Comparison of ENCODE assay signal across 17 cellular contexts in the genomic region with DNA sequence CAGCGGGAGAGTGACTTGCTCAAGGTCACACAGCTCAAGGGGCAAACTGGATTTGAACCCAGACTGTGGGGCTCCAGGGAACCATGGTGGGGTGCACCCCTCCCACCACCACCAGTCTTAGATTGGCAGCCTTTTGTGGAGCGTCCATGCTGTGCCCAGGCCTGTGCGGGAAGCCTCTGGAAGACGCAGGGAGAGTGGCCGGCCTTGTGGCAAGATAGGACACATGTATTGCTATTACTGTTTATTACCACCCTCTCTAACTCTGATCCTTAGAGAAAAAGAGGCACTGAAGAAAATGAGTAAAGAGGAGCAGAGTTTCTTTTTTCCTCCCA.
"Had no signal": no experiment of that assay in that cellular context is flagged by ENCODE, and none has a peak within 500 bp of the region (broad histone marks: within the 10 kb centered on the region; RNA-seq: fewer than 3 reads in every experiment).

No MANE protein-coding gene starts in this region.

- H3K36me3 Mint-ChIP-seq: natural killer cell treated with Interleukin-12 subunit alpha and Interleukin-12 subunit beta and Interleukin-15 and Interleukin-18, amount 100 ng/mL, for 72 hours; type B pancreatic cell had no signal

- H3K9me3 Mint-ChIP-seq: activated CD8-positive, alpha-beta T cell treated with anti-CD3 and anti-CD28 coated beads for 36 hours; activated T-helper 2 cell treated with anti-CD3 and anti-CD28 coated beads, Interferon-gamma antibody, Interleukin-2, Interleukin-4, amounts not matched to agents 10 μg/mL and 5 μg/mL and 100 μg/mL, durations not matched to agents 14 hours and 24 hours and 36 hours; natural killer cell treated with Interleukin-12 subunit alpha and Interleukin-12 subunit beta and Interleukin-15 and Interleukin-18, amount 100 ng/mL, for 72 hours; stimulated activated naive CD8-positive, alpha-beta T cell treated with anti-CD3 and anti-CD28 coated beads, Interleukin-15, Interleukin-2, amounts not matched to agents 100 ng/mL and 50 ng/mL, for 24 hours; type B pancreatic cell had no signal

- H3K36me3 ChIP-seq: colonic mucosa, lower lobe of right lung, suprapubic skin had no signal

- H3K27me3 ChIP-seq: body of pancreas, colonic mucosa, suprapubic skin had no signal

- H3K27ac ChIP-seq: body of pancreas, colonic mucosa, lower lobe of right lung, suprapubic skin had no signal

- H3K9me3 ChIP-seq: body of pancreas, colonic mucosa, lower lobe of right lung, suprapubic skin had no signal

- H3K4me1 ChIP-seq: body of pancreas, colonic mucosa had no signal

- H3K27ac Mint-ChIP-seq: activated CD4-positive, alpha-beta T cell treated with anti-CD3 and anti-CD28 coated beads, Interleukin-2, amount 10 ng/mL, durations not matched to agents 24 days and 14 days; activated CD8-positive, alpha-beta T cell treated with anti-CD3 and anti-CD28 coated beads for 36 hours; activated T-helper 2 cell treated with anti-CD3 and anti-CD28 coated beads, Interferon-gamma antibody, Interleukin-2, Interleukin-4, amounts not matched to agents 10 μg/mL and 5 μg/mL and 100 μg/mL, durations not matched to agents 14 hours and 24 hours and 36 hours; natural killer cell treated with Interleukin-12 subunit alpha and Interleukin-12 subunit beta and Interleukin-15 and Interleukin-18, amount 100 ng/mL, for 72 hours; stimulated activated naive CD8-positive, alpha-beta T cell treated with anti-CD3 and anti-CD28 coated beads, Interleukin-15, Interleukin-2, amounts not matched to agents 100 ng/mL and 50 ng/mL, for 24 hours; type B pancreatic cell had no signal

- H3K4me3 Mint-ChIP-seq: activated CD4-positive, alpha-beta T cell treated with anti-CD3 and anti-CD28 coated beads, Interleukin-2, amount 10 ng/mL, durations not matched to agents 24 days and 14 days; activated CD8-positive, alpha-beta T cell treated with anti-CD3 and anti-CD28 coated beads for 36 hours; natural killer cell treated with Interleukin-12 subunit alpha and Interleukin-12 subunit beta and Interleukin-15 and Interleukin-18, amount 100 ng/mL, for 72 hours; stimulated activated naive CD8-positive, alpha-beta T cell treated with anti-CD3 and anti-CD28 coated beads, Interleukin-15, Interleukin-2, amounts not matched to agents 100 ng/mL and 50 ng/mL, for 24 hours; type B pancreatic cell had no signal

- H3K27me3 Mint-ChIP-seq: activated CD4-positive, alpha-beta T cell treated with anti-CD3 and anti-CD28 coated beads, Interleukin-2, amount 10 ng/mL, durations not matched to agents 24 days and 14 days; activated CD8-positive, alpha-beta T cell treated with anti-CD3 and anti-CD28 coated beads for 36 hours had no signal

- DNase-seq: activated CD4-positive, alpha-beta T cell treated with anti-CD3 and anti-CD28 coated beads, Interleukin-2, amount 10 ng/mL, durations not matched to agents 24 days and 14 days; activated CD8-positive, alpha-beta T cell treated with anti-CD3 and anti-CD28 coated beads for 36 hours; activated naive CD4-positive, alpha-beta T cell treated with Interleukin-2 at 50 U/mL for 16 hours; activated T-cell treated with anti-CD3 and anti-CD28 coated beads, Interleukin-2, amount 50 U/mL, for 1 hour; body of pancreas; central memory CD4-positive, alpha-beta T cell; colonic mucosa; lower lobe of right lung; stimulated activated CD4-positive, alpha-beta T cell treated with anti-CD3 and anti-CD28 coated beads, Interleukin-15, amount 100 ng/mL, for 24 hours; stimulated activated CD4-positive, alpha-beta T cell treated with anti-CD3 and anti-CD28 coated beads, Interleukin-2, amount 100 ng/mL, for 48 hours; T1000 had no signal

- H3K4me3 ChIP-seq: body of pancreas, colonic mucosa, lower lobe of right lung, skin epidermis, suprapubic skin had no signal

- H3K4me1 Mint-ChIP-seq: activated CD4-positive, alpha-beta T cell treated with anti-CD3 and anti-CD28 coated beads, Interleukin-2, amount 10 ng/mL, durations not matched to agents 24 days and 14 days had no signal
